8 cellular contexts compared by ENCODE assay signal in genomic region chr11:100684101-100685065, GRCh38. TPM values are rescaled to one million over a fixed set of nuclear protein-coding genes. Genes with fewer than 3 reads are reported as not detected.
A peak's percentile ranks its signal among the peaks of the same experiment; 100 is the strongest.
DNase-seq lines count a peak whose midpoint lies in the region; ATAC-seq and TF ChIP-seq lines count a peak whose summit lies in the region.

No MANE protein-coding gene starts in this region.

- H3K4me1 Mint-ChIP-seq in MCF 10A (ENCODE audit: insufficient read depth, unreplicated experiment) (peaks cover 17% of the 10 kb centered on the region), type B pancreatic cell (ENCODE audit: unreplicated experiment) (peaks cover 35% of the 10 kb centered on the region)

- no peaks in the 10 kb centered on the region for H3K9me3 ChIP-seq in left ventricle myocardium inferior (replicated peaks)

- no peak for ATAC-seq in Right ventricle myocardium inferior
- ATAC-seq in HG03135 (IDR thresholded peaks at IDR 0.05; ENCODE audit: unreplicated experiment) = peak; percentile 28

- H3K4me3 Mint-ChIP-seq in MCF 10A (ENCODE audit: unreplicated experiment) (no peak overlapping the region), type B pancreatic cell (peak overlapping the region; percentile 69)

- TF ChIP-seq CTCF in left ventricle myocardium inferior (IDR thresholded peaks at IDR 0.05; ENCODE audit: borderline replicate concordance) = no peak
- TF ChIP-seq CTCF in MCF 10A (IDR thresholded peaks at IDR 0.05; ENCODE audit: unreplicated experiment) = no peak
- no peak for TF ChIP-seq CTCF in type B pancreatic cell (conservative IDR thresholded peaks at IDR 0.05)

- H3K36me3 Mint-ChIP-seq in MCF 10A (ENCODE audit: insufficient read depth, unreplicated experiment) (no peaks in the 10 kb centered on the region), type B pancreatic cell (no peaks in the 10 kb centered on the region)

- no peaks in the 10 kb centered on the region for H3K36me3 ChIP-seq in left ventricle myocardium inferior

- no peaks in the 10 kb centered on the region for H3K27me3 ChIP-seq in left ventricle myocardium inferior (ENCODE audit: low read depth)

- no peaks in the 10 kb centered on the region for H3K9me3 Mint-ChIP-seq in MCF 10A (ENCODE audit: unreplicated experiment)
- no peaks in the 10 kb centered on the region for H3K9me3 Mint-ChIP-seq in type B pancreatic cell

- H3K4me1 ChIP-seq in left ventricle myocardium inferior = peaks cover 57% of the 10 kb centered on the region

- H3K27ac ChIP-seq in left ventricle myocardium inferior (replicated peaks) = peak overlapping the region; percentile 28

- intact Hi-C loops in left ventricle myocardium inferior (cut with micrococcal nuclease) = loop anchor here (5.0 to 10.0 kb wide), 4 partner anchors 107 to 250 kb away; no protein-coding TSS in a partner anchor
- intact Hi-C loops in Right ventricle myocardium inferior (cut with DNase I) = loop anchor here (5.0 kb wide), 3 partner anchors 103 to 248 kb away; no protein-coding TSS in a partner anchor
- intact Hi-C loops in MCF 10A (cut with micrococcal nuclease) = loop anchor here (5.0 kb wide), 1 partner anchor 93 kb away; no protein-coding TSS in a partner anchor

- CTCF ChIA-PET in MCF 10A (lab: Yijun Ruan, JAX) = interaction anchor here (0.6 to 5.8 kb wide), 12 partner anchors 13 to 585 kb away, joined by 3 to 61 read pairs (median 5); no protein-coding TSS in a partner anchor

- DNase-seq in left ventricle myocardium inferior (no peak), Right ventricle myocardium inferior (ENCODE audit: missing footprints) (no peak), MCF 10A (ENCODE audit: unreplicated experiment) (peak; percentile 25), type B pancreatic cell (ENCODE audit: extremely low spot score, unreplicated experiment) (no peak), islet precursor cell (no peak)
- no peak for DNase-seq in activated CD8-positive, alpha-beta memory T cell treated with anti-CD3 and anti-CD28 coated beads, Interleukin-2, amount 50 U/mL, for 4 hours
- DNase-seq in activated CD4-positive, alpha-beta T cell treated with anti-CD3 and anti-CD28 coated beads, Interleukin-2, amount 50 U/mL, for 1 hour = no peak

- BruUV-seq in MCF 10A (replicated peaks; lab: Mats Ljungman, UMichigan) = no TSS peak

- H3K27ac Mint-ChIP-seq in MCF 10A (ENCODE audit: low read depth, unreplicated experiment) (no peak overlapping the region), type B pancreatic cell (peak overlapping the region; percentile 68)

- H3K4me3 ChIP-seq in left ventricle myocardium inferior = no peak overlapping the region

- POLR2A ChIA-PET in MCF 10A (lab: Yijun Ruan, JAX) = interaction anchor here (0.7 to 1.2 kb wide), 3 partner anchors 36 to 91 kb away, joined by 3 read pairs; no protein-coding TSS in a partner anchor

- H3K27me3 Mint-ChIP-seq in MCF 10A (ENCODE audit: insufficient read depth, unreplicated experiment) (no peaks in the 10 kb centered on the region), type B pancreatic cell (peaks cover 2% of the 10 kb centered on the region)

RNA-seq across cellular contexts. Expression of gene ARHGAP42, which starts 2.7 kb away (rescaled TPM):
- total RNA-seq in left ventricle myocardium inferior (11.1 TPM), Right ventricle myocardium inferior (4.5 TPM), MCF 10A (2022) (2.5 and 2.7 TPM in 2 replicates), type B pancreatic cell (ENCODE audit: low replicate concordance) (10.5 and 22.6 TPM in 2 replicates)
